1 cellular context compared by ENCODE assay signal in genomic region chr2:160507464-160507863, GRCh38.
A peak's percentile ranks its signal among the peaks of the same experiment; 100 is the strongest.
TF ChIP-seq lines count a peak whose summit lies in the region.

No MANE protein-coding gene starts in this region.

TF ChIP-seq in IMR-90, 13 proteins besides CTCF, POLR2A, EP300 and RAD21:
- TF ChIP-seq SMC3 (IDR thresholded peaks at IDR 0.05; ENCODE audit: low read depth, low read length), result no peak
- TF ChIP-seq CEBPB (IDR thresholded peaks at IDR 0.05; ENCODE audit: low read depth, low read length), result peak; percentile 88
